Comparison of ENCODE assay signal across 1 cellular context in the genomic region with DNA sequence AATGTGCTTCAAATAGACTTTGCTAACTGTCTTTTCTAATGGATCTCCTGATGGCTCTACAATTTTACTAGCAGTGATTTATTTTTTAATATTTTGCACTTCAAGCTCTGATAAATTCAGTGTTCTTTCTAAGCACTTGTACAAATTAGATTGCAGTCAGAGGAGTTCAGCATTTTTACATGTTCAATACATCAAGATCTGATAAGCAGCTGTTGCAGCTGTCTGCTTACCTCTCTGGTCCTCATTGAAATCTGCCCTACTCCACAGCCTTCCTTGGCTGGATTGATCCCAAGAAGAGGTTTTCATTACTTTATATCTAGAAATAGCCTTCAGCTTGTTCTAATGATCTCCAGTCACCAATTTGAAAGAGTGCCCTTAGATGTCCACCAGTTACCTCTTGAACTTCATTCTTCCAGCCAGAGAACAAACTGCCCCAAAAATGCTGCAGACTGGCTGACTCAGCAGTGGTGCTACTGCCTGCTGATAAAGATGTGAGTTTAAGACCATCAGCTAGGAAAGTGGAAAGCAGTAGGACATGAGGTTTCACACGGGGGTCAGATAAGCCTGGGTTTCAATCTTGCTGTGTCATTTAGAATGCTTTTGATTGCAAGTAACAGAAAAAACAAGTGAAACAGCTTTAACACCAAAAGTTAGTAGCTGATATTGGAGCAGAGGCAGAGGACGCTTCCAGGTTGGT.
TF ChIP-seq lines count a peak whose summit lies in the region.

No MANE protein-coding gene starts in this region.

TF ChIP-seq in GM23338, 12 proteins besides CTCF, POLR2A, EP300 and RAD21 (continued from another document):
- TF ChIP-seq, protein P1, sequence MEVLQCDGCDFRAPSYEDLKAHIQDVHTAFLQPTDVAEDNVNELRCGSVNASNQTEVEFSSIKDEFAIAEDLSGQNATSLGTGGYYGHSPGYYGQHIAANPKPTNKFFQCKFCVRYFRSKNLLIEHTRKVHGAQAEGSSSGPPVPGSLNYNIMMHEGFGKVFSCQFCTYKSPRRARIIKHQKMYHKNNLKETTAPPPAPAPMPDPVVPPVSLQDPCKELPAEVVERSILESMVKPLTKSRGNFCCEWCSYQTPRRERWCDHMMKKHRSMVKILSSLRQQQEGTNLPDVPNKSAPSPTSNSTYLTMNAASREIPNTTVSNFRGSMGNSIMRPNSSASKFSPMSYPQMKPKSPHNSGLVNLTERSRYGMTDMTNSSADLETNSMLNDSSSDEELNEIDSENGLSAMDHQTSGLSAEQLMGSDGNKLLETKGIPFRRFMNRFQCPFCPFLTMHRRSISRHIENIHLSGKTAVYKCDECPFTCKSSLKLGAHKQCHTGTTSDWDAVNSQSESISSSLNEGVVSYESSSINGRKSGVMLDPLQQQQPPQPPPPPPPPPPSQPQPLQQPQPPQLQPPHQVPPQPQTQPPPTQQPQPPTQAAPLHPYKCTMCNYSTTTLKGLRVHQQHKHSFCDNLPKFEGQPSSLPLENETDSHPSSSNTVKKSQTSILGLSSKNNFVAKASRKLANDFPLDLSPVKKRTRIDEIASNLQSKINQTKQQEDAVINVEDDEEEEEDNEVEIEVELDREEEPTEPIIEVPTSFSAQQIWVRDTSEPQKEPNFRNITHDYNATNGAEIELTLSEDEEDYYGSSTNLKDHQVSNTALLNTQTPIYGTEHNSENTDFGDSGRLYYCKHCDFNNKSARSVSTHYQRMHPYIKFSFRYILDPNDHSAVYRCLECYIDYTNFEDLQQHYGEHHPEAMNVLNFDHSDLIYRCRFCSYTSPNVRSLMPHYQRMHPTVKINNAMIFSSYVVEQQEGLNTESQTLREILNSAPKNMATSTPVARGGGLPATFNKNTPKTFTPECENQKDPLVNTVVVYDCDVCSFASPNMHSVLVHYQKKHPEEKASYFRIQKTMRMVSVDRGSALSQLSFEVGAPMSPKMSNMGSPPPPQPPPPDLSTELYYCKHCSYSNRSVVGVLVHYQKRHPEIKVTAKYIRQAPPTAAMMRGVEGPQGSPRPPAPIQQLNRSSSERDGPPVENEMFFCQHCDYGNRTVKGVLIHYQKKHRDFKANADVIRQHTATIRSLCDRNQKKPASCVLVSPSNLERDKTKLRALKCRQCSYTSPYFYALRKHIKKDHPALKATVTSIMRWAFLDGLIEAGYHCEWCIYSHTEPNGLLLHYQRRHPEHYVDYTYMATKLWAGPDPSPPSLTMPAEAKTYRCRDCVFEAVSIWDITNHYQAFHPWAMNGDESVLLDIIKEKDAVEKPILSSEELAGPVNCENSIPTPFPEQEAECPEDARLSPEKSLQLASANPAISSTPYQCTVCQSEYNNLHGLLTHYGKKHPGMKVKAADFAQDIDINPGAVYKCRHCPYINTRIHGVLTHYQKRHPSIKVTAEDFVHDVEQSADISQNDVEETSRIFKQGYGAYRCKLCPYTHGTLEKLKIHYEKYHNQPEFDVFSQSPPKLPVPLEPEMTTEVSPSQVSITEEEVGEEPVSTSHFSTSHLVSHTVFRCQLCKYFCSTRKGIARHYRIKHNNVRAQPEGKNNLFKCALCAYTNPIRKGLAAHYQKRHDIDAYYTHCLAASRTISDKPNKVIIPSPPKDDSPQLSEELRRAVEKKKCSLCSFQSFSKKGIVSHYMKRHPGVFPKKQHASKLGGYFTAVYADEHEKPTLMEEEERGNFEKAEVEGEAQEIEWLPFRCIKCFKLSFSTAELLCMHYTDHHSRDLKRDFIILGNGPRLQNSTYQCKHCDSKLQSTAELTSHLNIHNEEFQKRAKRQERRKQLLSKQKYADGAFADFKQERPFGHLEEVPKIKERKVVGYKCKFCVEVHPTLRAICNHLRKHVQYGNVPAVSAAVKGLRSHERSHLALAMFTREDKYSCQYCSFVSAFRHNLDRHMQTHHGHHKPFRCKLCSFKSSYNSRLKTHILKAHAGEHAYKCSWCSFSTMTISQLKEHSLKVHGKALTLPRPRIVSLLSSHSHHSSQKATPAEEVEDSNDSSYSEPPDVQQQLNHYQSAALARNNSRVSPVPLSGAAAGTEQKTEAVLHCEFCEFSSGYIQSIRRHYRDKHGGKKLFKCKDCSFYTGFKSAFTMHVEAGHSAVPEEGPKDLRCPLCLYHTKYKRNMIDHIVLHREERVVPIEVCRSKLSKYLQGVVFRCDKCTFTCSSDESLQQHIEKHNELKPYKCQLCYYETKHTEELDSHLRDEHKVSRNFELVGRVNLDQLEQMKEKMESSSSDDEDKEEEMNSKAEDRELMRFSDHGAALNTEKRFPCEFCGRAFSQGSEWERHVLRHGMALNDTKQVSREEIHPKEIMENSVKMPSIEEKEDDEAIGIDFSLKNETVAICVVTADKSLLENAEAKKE (CRISPR knock-in tag; IDR thresholded peaks at IDR 0.05) = no peak
- no peak for TF ChIP-seq ZNF114 (CRISPR knock-in tag; IDR thresholded peaks at IDR 0.05)
- TF ChIP-seq EZH2 (IDR thresholded peaks at IDR 0.05; ENCODE audit: low read depth, unreplicated experiment) = no peak
- TF ChIP-seq EZH2phosphoT487 (IDR thresholded peaks at IDR 0.05; ENCODE audit: unreplicated experiment) = no peak
- TF ChIP-seq JUNB (IDR thresholded peaks at IDR 0.05; ENCODE audit: unreplicated experiment) = no peak
- no peak for TF ChIP-seq STAT1 (IDR thresholded peaks at IDR 0.05; ENCODE audit: unreplicated experiment)
- TF ChIP-seq ZNF331 (CRISPR knock-in tag; IDR thresholded peaks at IDR 0.05; ENCODE audit: low read depth) = no peak
- TF ChIP-seq CREB1 (CRISPR knock-in tag; IDR thresholded peaks at IDR 0.05; ENCODE audit: low read depth) = no peak
- TF ChIP-seq, protein P2, sequence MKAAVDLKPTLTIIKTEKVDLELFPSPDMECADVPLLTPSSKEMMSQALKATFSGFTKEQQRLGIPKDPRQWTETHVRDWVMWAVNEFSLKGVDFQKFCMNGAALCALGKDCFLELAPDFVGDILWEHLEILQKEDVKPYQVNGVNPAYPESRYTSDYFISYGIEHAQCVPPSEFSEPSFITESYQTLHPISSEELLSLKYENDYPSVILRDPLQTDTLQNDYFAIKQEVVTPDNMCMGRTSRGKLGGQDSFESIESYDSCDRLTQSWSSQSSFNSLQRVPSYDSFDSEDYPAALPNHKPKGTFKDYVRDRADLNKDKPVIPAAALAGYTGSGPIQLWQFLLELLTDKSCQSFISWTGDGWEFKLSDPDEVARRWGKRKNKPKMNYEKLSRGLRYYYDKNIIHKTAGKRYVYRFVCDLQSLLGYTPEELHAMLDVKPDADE (IDR thresholded peaks at IDR 0.05) = no peak
